In the genomic region with DNA sequence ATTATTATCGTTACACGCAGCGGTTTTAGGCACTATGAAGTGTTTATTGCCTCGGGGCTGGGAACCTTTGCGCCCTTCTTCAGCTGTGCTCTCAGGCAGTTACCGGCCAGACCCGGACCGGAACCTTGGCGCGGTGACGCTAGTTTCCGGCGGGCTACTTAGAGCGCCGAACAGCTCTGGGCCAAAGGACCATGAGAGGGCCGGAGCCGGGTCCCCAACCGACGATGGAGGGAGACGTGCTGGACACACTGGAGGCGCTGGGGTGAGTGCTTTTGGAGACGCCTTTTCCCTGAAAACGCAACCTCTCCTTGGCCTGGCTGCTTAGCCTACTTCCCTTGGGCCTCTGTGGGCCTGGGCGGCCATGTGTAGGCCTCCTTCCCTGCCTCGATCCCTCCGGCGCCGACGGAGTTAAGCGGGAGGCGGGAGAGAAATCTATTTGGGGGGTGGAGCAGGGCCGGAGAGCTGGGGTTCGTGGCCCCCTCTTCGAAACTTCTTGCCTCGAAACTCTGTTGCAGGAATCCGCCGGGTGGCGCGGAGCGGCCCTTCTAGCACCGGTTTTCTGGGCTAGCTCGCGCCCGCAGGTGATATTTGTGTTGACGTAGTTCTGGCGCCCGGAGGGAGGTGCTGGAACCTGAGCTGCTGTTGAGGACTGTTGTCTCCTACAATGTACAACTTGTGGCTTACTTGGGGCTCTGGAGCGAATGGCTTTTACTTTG, we compare ENCODE assay signal across 1 cellular context.
A peak's percentile ranks its signal among the peaks of the same experiment; 100 is the strongest.
TF ChIP-seq lines count a peak whose summit lies in the region.

FAM98B (plus strand) TSS at position 157 of the 716 bp plus-strand sequence; CDS start at position 192, 35 bp downstream.

TF ChIP-seq in GM12878, 131 proteins besides CTCF, POLR2A, EP300 and RAD21 (continued from another document and continues in another):
- TF ChIP-seq, protein P1, sequence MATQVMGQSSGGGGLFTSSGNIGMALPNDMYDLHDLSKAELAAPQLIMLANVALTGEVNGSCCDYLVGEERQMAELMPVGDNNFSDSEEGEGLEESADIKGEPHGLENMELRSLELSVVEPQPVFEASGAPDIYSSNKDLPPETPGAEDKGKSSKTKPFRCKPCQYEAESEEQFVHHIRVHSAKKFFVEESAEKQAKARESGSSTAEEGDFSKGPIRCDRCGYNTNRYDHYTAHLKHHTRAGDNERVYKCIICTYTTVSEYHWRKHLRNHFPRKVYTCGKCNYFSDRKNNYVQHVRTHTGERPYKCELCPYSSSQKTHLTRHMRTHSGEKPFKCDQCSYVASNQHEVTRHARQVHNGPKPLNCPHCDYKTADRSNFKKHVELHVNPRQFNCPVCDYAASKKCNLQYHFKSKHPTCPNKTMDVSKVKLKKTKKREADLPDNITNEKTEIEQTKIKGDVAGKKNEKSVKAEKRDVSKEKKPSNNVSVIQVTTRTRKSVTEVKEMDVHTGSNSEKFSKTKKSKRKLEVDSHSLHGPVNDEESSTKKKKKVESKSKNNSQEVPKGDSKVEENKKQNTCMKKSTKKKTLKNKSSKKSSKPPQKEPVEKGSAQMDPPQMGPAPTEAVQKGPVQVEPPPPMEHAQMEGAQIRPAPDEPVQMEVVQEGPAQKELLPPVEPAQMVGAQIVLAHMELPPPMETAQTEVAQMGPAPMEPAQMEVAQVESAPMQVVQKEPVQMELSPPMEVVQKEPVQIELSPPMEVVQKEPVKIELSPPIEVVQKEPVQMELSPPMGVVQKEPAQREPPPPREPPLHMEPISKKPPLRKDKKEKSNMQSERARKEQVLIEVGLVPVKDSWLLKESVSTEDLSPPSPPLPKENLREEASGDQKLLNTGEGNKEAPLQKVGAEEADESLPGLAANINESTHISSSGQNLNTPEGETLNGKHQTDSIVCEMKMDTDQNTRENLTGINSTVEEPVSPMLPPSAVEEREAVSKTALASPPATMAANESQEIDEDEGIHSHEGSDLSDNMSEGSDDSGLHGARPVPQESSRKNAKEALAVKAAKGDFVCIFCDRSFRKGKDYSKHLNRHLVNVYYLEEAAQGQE (IDR thresholded peaks at IDR 0.05; ENCODE audit: low read depth, low read length), result no peak; the same call in 1 of the 2 replicates
- TF ChIP-seq, protein P2, sequence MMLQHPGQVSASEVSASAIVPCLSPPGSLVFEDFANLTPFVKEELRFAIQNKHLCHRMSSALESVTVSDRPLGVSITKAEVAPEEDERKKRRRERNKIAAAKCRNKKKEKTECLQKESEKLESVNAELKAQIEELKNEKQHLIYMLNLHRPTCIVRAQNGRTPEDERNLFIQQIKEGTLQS (IDR thresholded peaks at IDR 0.05; ENCODE audit: borderline replicate concordance, extremely low read depth, low read depth, low read length), result no peak
- TF ChIP-seq TCF12 (IDR thresholded peaks at IDR 0.05; ENCODE audit: low read depth, low read length), result 0 out of 2 replicates have a peak, but pooled peaks have one; percentile 72
- peak; percentile 83 for TF ChIP-seq CREB1 (IDR thresholded peaks at IDR 0.05; ENCODE audit: low read depth)
- TF ChIP-seq TCF7 (IDR thresholded peaks at IDR 0.05; ENCODE audit: borderline replicate concordance), result peak; percentile 73; the same call in 1 of the 2 replicates
- TF ChIP-seq POLR2AphosphoS2 (IDR thresholded peaks at IDR 0.05; ENCODE audit: low read depth, low read length), result no peak
- no peak for TF ChIP-seq BMI1 (IDR thresholded peaks at IDR 0.05; ENCODE audit: borderline replicate concordance)
- TF ChIP-seq DPF2 (IDR thresholded peaks at IDR 0.05), result peak; percentile 49
- TF ChIP-seq SUZ12 (IDR thresholded peaks at IDR 0.05; ENCODE audit: unreplicated experiment), result no peak
- TF ChIP-seq BCL11A (IDR thresholded peaks at IDR 0.05; ENCODE audit: low read depth, low read length), result 0 out of 2 replicates have a peak, but pooled peaks have one; percentile 7
- TF ChIP-seq CHD1 (IDR thresholded peaks at IDR 0.05; ENCODE audit: low read depth, low read length), result no peak; the same call in 1 of the 2 replicates
- TF ChIP-seq TBL1XR1 (IDR thresholded peaks at IDR 0.05; ENCODE audit: low read depth, low read length), result peak; percentile 55; the same call in 1 of the 2 replicates
- 0 out of 2 replicates have a peak, but pooled peaks have one; percentile 83 for TF ChIP-seq RCOR1 (conservative IDR thresholded peaks at IDR 0.05; ENCODE audit: low read depth, low read length)
- peak; percentile 53 for TF ChIP-seq SKIL (IDR thresholded peaks at IDR 0.05; ENCODE audit: low read depth, poor library complexity, severe bottlenecking)
- no peak; the same call in 1 of the 2 replicates for TF ChIP-seq SREBF2 (IDR thresholded peaks at IDR 0.05; ENCODE audit: low read length)
- TF ChIP-seq, protein P3, sequence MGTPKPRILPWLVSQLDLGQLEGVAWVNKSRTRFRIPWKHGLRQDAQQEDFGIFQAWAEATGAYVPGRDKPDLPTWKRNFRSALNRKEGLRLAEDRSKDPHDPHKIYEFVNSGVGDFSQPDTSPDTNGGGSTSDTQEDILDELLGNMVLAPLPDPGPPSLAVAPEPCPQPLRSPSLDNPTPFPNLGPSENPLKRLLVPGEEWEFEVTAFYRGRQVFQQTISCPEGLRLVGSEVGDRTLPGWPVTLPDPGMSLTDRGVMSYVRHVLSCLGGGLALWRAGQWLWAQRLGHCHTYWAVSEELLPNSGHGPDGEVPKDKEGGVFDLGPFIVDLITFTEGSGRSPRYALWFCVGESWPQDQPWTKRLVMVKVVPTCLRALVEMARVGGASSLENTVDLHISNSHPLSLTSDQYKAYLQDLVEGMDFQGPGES (IDR thresholded peaks at IDR 0.05), result peak; percentile 38; the same call in 1 of the 2 replicates
- TF ChIP-seq ZNF592 (IDR thresholded peaks at IDR 0.05), result peak; percentile 20; the same call in 1 of the 2 replicates
- TF ChIP-seq CREM (IDR thresholded peaks at IDR 0.05; ENCODE audit: low read depth), result peak; percentile 87
- no peak for TF ChIP-seq KDM1A (IDR thresholded peaks at IDR 0.05; ENCODE audit: borderline replicate concordance)
- TF ChIP-seq CHD2 (IDR thresholded peaks at IDR 0.05; ENCODE audit: borderline replicate concordance, low read depth, low read length), result 0 out of 2 replicates have a peak, but pooled peaks have one; percentile 21
- TF ChIP-seq, protein P4, sequence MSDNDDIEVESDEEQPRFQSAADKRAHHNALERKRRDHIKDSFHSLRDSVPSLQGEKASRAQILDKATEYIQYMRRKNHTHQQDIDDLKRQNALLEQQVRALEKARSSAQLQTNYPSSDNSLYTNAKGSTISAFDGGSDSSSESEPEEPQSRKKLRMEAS (IDR thresholded peaks at IDR 0.05; ENCODE audit: low read depth, low read length), result peak; percentile 47; the same call in 1 of the 2 replicates
- no peak for TF ChIP-seq NFYA (IDR thresholded peaks at IDR 0.05; ENCODE audit: borderline replicate concordance, low read depth, low read length)
- peak; percentile 89; the same call in 1 of the 2 replicates for TF ChIP-seq HDAC2 (IDR thresholded peaks at IDR 0.05)
- TF ChIP-seq, protein P5, sequence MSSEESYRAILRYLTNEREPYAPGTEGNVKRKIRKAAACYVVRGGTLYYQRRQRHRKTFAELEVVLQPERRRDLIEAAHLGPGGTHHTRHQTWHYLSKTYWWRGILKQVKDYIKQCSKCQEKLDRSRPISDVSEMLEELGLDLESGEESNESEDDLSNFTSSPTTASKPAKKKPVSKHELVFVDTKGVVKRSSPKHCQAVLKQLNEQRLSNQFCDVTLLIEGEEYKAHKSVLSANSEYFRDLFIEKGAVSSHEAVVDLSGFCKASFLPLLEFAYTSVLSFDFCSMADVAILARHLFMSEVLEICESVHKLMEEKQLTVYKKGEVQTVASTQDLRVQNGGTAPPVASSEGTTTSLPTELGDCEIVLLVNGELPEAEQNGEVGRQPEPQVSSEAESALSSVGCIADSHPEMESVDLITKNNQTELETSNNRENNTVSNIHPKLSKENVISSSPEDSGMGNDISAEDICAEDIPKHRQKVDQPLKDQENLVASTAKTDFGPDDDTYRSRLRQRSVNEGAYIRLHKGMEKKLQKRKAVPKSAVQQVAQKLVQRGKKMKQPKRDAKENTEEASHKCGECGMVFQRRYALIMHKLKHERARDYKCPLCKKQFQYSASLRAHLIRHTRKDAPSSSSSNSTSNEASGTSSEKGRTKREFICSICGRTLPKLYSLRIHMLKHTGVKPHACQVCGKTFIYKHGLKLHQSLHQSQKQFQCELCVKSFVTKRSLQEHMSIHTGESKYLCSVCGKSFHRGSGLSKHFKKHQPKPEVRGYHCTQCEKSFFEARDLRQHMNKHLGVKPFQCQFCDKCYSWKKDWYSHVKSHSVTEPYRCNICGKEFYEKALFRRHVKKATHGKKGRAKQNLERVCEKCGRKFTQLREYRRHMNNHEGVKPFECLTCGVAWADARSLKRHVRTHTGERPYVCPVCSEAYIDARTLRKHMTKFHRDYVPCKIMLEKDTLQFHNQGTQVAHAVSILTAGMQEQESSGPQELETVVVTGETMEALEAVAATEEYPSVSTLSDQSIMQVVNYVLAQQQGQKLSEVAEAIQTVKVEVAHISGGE (CRISPR knock-in tag; IDR thresholded peaks at IDR 0.05), result peak; percentile 97
- peak; percentile 96 for TF ChIP-seq TAF1 (IDR thresholded peaks at IDR 0.05; ENCODE audit: borderline replicate concordance, low read depth, low read length)
- no peak for TF ChIP-seq EGR1 (IDR thresholded peaks at IDR 0.05; ENCODE audit: borderline replicate concordance in 1 of 2, low read depth in 2 of 2, low read length in 2 of 2)
- TF ChIP-seq ZNF217 (IDR thresholded peaks at IDR 0.05), result no peak
- TF ChIP-seq E2F4 (IDR thresholded peaks at IDR 0.05; ENCODE audit: low read depth, low read length), result no peak
- TF ChIP-seq SMAD5 (IDR thresholded peaks at IDR 0.05; ENCODE audit: low read depth), result peak; percentile 79
- peak; percentile 62; the same call in 1 of the 2 replicates for TF ChIP-seq ATF2 (IDR thresholded peaks at IDR 0.05; ENCODE audit: low read length)
